Comparison of ENCODE assay signal across 18 cellular contexts in the genomic region with DNA sequence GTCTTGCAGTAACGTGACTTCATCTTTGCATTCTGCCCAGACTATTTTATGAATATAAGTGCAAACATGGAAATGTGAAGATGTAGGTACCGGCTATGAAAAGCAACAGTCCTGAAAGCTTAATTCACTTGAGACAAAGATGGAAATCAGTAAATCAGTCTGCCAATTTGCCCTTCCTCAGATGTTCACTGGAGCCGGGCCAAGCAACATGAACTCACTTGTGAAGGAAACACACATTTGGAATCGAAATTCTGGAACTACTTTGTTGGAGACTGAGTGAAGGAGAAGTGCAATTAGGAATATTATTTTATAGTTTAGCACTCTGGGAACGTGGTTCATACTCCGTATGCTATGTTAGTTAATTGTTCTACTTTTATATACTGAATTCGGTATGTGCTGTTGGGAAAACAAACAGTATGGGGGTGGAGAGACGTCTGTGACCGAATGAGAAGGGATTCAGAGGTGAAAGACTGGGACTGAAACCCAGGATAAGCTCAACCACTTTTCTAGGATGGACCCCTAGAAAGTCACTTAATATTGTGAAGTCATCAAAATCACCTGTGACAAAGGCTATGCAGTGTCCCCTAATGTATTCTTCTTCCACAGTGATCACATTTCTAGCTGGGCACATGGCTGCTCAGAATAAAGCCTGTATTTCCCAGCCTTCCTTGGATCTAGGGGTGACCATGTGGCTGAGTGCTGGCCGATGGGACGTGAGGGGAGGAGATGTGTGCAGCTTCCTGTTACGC.
DNase-seq lines count a peak whose midpoint lies in the region; ATAC-seq and TF ChIP-seq lines count a peak whose summit lies in the region.
"Had no signal": no experiment of that assay in that cellular context is flagged by ENCODE, and none has a peak within 500 bp of the region (broad histone marks: within the 10 kb centered on the region; RNA-seq: fewer than 3 reads in every experiment).

No MANE protein-coding gene starts in this region.

- no peak for TF ChIP-seq CTCF in neutrophil (IDR thresholded peaks at IDR 0.05)
- no peak for TF ChIP-seq CTCF in Caco-2 (IDR thresholded peaks at IDR 0.05; ENCODE audit: insufficient read depth in 1 of 2, low read depth in 1 of 2, low read length in 1 of 2, severe bottlenecking in 1 of 2, unreplicated experiment in 1 of 2)

- ATAC-seq in GM21515 (IDR thresholded peaks at IDR 0.05; ENCODE audit: unreplicated experiment): no peak
- ATAC-seq: left ventricle myocardium superior had no signal

- no peaks in the 10 kb centered on the region for H3K4me1 Mint-ChIP-seq in Caco-2 (ENCODE audit: low read depth, unreplicated experiment)

- DNase-seq in NCI-H1694 (lab: John Stamatoyannopoulos, UW) (peak; percentile 69), dermis blood vessel endothelial cell (peak; percentile 55), iPS-NIHi7 (ENCODE audit: extremely low spot score) (no peak), Caco-2 (no peak), putamen (ENCODE audit: low spot score) (no peak)
- DNase-seq: activated CD4-positive, alpha-beta T cell treated with anti-CD3 and anti-CD28 coated beads for 1 hour; activated CD8-positive, alpha-beta memory T cell treated with anti-CD3 and anti-CD28 coated beads for 24 hours; COR-L47; left ventricle myocardium superior; NCI-H1436; NCI-H226; stimulated activated CD4-positive, alpha-beta T cell treated with anti-CD3 and anti-CD28 coated beads, Interleukin-15, amount 100 ng/mL, for 24 hours; tibial artery had no signal

- H3K4me1 ChIP-seq in BLaER1 treated with 17β-estradiol and CSF1 and Interleukin-3, amounts not matched to agents 10 nM and 100 nM: peaks cover 62 to 100% (median 97%) of the 10 kb centered on the region in 10 experiments
- H3K4me1 ChIP-seq in neutrophil (ENCODE audit: control insufficient read depth in 1 of 2, insufficient read depth in 1 of 2, low read depth in 1 of 2, low read length in 1 of 2): peaks cover 79 to 93% of the 10 kb centered on the region in 2 experiments
- H3K4me1 ChIP-seq in Caco-2: no peaks in the 10 kb centered on the region

- H3K36me3 Mint-ChIP-seq in Caco-2 (ENCODE audit: insufficient read depth, unreplicated experiment): no peaks in the 10 kb centered on the region

- H4K20me1 ChIP-seq in BLaER1 treated with 17β-estradiol and CSF1 and Interleukin-3, amounts not matched to agents 10 nM and 100 nM: peaks cover 0 to 100% (median 0%) of the 10 kb centered on the region in 11 experiments; a peak in 6 of 22 replicates

- CTCF ChIA-PET in Caco-2 (lab: Charles Lee): no interaction called here

- no peak overlapping the region; a peak in 1 of 20 replicates for H3K4me3 ChIP-seq in BLaER1 treated with 17β-estradiol and CSF1 and Interleukin-3, amounts not matched to agents 10 nM and 100 nM
- no peak overlapping the region for H3K4me3 ChIP-seq in neutrophil (ENCODE audit: low read depth in 1 of 2, low read length in 1 of 2)
- H3K4me3 ChIP-seq in Caco-2 (ENCODE audit: low read depth, low read length): no peak overlapping the region
- H3K4me3 ChIP-seq: cardiac muscle cell, tibial artery had no signal

- no peak overlapping the region for H3K4me3 Mint-ChIP-seq in Caco-2 (ENCODE audit: unreplicated experiment)

- H3K27me3 ChIP-seq in BLaER1 treated with 17β-estradiol and CSF1 and Interleukin-3, amounts not matched to agents 10 nM and 100 nM: no peaks in the 10 kb centered on the region
- H3K27me3 ChIP-seq in neutrophil: no peaks in the 10 kb centered on the region
- H3K27me3 ChIP-seq in Caco-2 (replicated peaks; ENCODE audit: control insufficient read depth, insufficient read depth, low read length): no peaks in the 10 kb centered on the region
- H3K27me3 ChIP-seq: cardiac muscle cell, tibial artery had no signal

- peak overlapping the region in 7 of 11 experiments; percentile 37 to 94 (median 87); a peak in 13 of 22 replicates for H3K27ac ChIP-seq in BLaER1 treated with 17β-estradiol and CSF1 and Interleukin-3, amounts not matched to agents 10 nM and 100 nM
- peak overlapping the region; percentile 66 for H3K27ac ChIP-seq in neutrophil
- H3K27ac ChIP-seq: cardiac muscle cell, tibial artery had no signal

- no TSS peak for BruUV-seq in Caco-2 (replicated peaks; lab: Mats Ljungman, UMichigan)

- H3K9me3 Mint-ChIP-seq in Caco-2 (ENCODE audit: unreplicated experiment): no peaks in the 10 kb centered on the region

- POLR2A ChIA-PET in Caco-2 (lab: Charles Lee): no interaction called here

- intact Hi-C loops in Caco-2 (cut with micrococcal nuclease; ENCODE audit: unreplicated experiment): no loop called here

- H3K36me3 ChIP-seq in BLaER1 treated with 17β-estradiol and CSF1 and Interleukin-3, amounts not matched to agents 10 nM and 100 nM: peaks cover 0 to 98% (median 7%) of the 10 kb centered on the region in 11 experiments; a peak in 11 of 22 replicates
- H3K36me3 ChIP-seq in neutrophil: peaks cover 100% of the 10 kb centered on the region
- H3K36me3 ChIP-seq in Caco-2 (ENCODE audit: control insufficient read depth, insufficient read depth, low read length): no peaks in the 10 kb centered on the region
- H3K36me3 ChIP-seq: cardiac muscle cell, tibial artery had no signal

- H3K9ac ChIP-seq in BLaER1 treated with 17β-estradiol and CSF1 and Interleukin-3, amounts not matched to agents 10 nM and 100 nM: peak overlapping the region in 1 of 11 experiments; percentile 7; a peak in 2 of 22 replicates
- H3K9ac ChIP-seq: SK-N-SH had no signal

- H3K27me3 Mint-ChIP-seq in Caco-2 (ENCODE audit: insufficient read depth, unreplicated experiment): no peaks in the 10 kb centered on the region

- peak overlapping the region in 9 of 11 experiments; percentile 81 to 94 (median 90); a peak in 18 of 22 replicates for H3K4me2 ChIP-seq in BLaER1 treated with 17β-estradiol and CSF1 and Interleukin-3, amounts not matched to agents 10 nM and 100 nM
- H3K4me2 ChIP-seq: SK-N-SH had no signal

- H3K27ac Mint-ChIP-seq in Caco-2 (ENCODE audit: unreplicated experiment): no peak overlapping the region

- H3K9me3 ChIP-seq in BLaER1 treated with 17β-estradiol and CSF1 and Interleukin-3, amounts not matched to agents 10 nM and 100 nM (replicated peaks in 1 of 11): peaks cover 0 to 17% (median 5%) of the 10 kb centered on the region in 11 experiments; a peak in 9 of 22 replicates
- H3K9me3 ChIP-seq in neutrophil (no peaks in the 10 kb centered on the region), Caco-2 (no peaks in the 10 kb centered on the region)
- H3K9me3 ChIP-seq: SK-N-SH, tibial artery had no signal

Comparison
In these comparisons a context has a peak if more than half of its experiments do, and no peak if none do; other contexts are left out.
1. DNase-seq: peak in NCI-H1694 (single experiment) and dermis blood vessel endothelial cell (single experiment); none in iPS-NIHi7 (single experiment), Caco-2 (0 of 2) and putamen (single experiment).